ENCODE assay signal across 8 cellular contexts in genomic region chr2:178241852-178242551, GRCh38. TPM values are rescaled to one million over a fixed set of nuclear protein-coding genes. Genes with fewer than 3 reads are reported as not detected.
DNase-seq lines count a peak whose midpoint lies in the region; ATAC-seq and TF ChIP-seq lines count a peak whose summit lies in the region.

No MANE protein-coding gene starts in this region.

- no peak overlapping the region for H3K27ac Mint-ChIP-seq in CD8-positive, alpha-beta T cell

- H3K4me3 Mint-ChIP-seq in CD8-positive, alpha-beta T cell, result no peak overlapping the region

- no peaks in the 10 kb centered on the region for H3K9me3 ChIP-seq in thyroid gland
- no peaks in the 10 kb centered on the region for H3K9me3 ChIP-seq in CD8-positive, alpha-beta T cell (ENCODE audit: low read length)

- H3K4me1 ChIP-seq in thyroid gland, result peaks cover 0 to 9% of the 10 kb centered on the region in 2 donors
- no peaks in the 10 kb centered on the region for H3K4me1 ChIP-seq in CD8-positive, alpha-beta T cell (ENCODE audit: insufficient read depth, low read length)

- H3K4me3 ChIP-seq in AG04449 (ENCODE audit: low read depth, low read length) (no peak overlapping the region), astrocyte of the cerebellum (ENCODE audit: low read depth, low read length) (no peak overlapping the region), thyroid gland (replicated peaks in 1 of 3) (no peak overlapping the region)
- H3K4me3 ChIP-seq in CD8-positive, alpha-beta T cell (ENCODE audit: low read depth, low read length), result no peak overlapping the region

- TF ChIP-seq POLR2A in thyroid gland (IDR thresholded peaks at IDR 0.05), result no peak

- POLR2A ChIA-PET in AG04449 (lab: Yijun Ruan, JAX), result no interaction called here
- POLR2A ChIA-PET in CD8-positive, alpha-beta T cell (lab: Charles Lee), result no interaction called here

- no peaks in the 10 kb centered on the region for H3K27me3 ChIP-seq in thyroid gland
- no peaks in the 10 kb centered on the region for H3K27me3 ChIP-seq in CD8-positive, alpha-beta T cell (ENCODE audit: insufficient read depth, low read length)

- intact Hi-C loops in thyroid gland (cut with DNase I), result no loop called here
- intact Hi-C loops in CD8-positive, alpha-beta T cell (cut with DNase I, micrococcal nuclease), result no loop called here

- H3K27me3 Mint-ChIP-seq in CD8-positive, alpha-beta T cell (ENCODE audit: low read depth), result peaks cover 19% of the 10 kb centered on the region

- DNase-seq in AG04449 (ENCODE audit: low read depth, low spot score) (peak; percentile 84), NCI-H1092 (lab: John Stamatoyannopoulos, UW) (peak; percentile 32), astrocyte of the cerebellum (ENCODE audit: low read depth) (peak; percentile 96), inferior parietal cortex (ENCODE audit: extremely low spot score) (peak; percentile 87), thyroid gland (peak; percentile 55 to 63)
- no peak for DNase-seq in CD8-positive, alpha-beta T cell
- DNase-seq in activated effector memory CD4-positive, alpha-beta T cell treated with Interleukin-2 at 50 U/mL for 16 hours, result no peak

- TF ChIP-seq CTCF in AG04449 (IDR thresholded peaks at IDR 0.05; ENCODE audit: insufficient read depth, low read length, missing control alignments) (no peak), astrocyte of the cerebellum (IDR thresholded peaks at IDR 0.05; ENCODE audit: low read depth, low read length, missing control alignments) (no peak), thyroid gland (IDR thresholded peaks at IDR 0.05) (no peak)
- no peak for TF ChIP-seq CTCF in CD8-positive, alpha-beta T cell (IDR thresholded peaks at IDR 0.05)

- no peaks in the 10 kb centered on the region for H3K9me3 Mint-ChIP-seq in CD8-positive, alpha-beta T cell

- in situ Hi-C loops in astrocyte of the cerebellum (cut with HindIII; ENCODE audit: low sequenced_read_pairs), result no loop called here

- no peaks in the 10 kb centered on the region for H3K4me1 Mint-ChIP-seq in CD8-positive, alpha-beta T cell (ENCODE audit: low read depth)

- WGBS in thyroid gland, 2 donors, result 39 to 40% methylated on average over 5 of the region's 5 CpGs

- peak overlapping the region in 1 of 3 donors; percentile 39 for H3K27ac ChIP-seq in thyroid gland
- H3K27ac ChIP-seq in CD8-positive, alpha-beta T cell (ENCODE audit: low read depth, low read length), result no peak overlapping the region

- no peaks in the 10 kb centered on the region for H3K36me3 Mint-ChIP-seq in CD8-positive, alpha-beta T cell

- H3K36me3 ChIP-seq in thyroid gland, result no peaks in the 10 kb centered on the region
- no peaks in the 10 kb centered on the region for H3K36me3 ChIP-seq in CD8-positive, alpha-beta T cell (ENCODE audit: insufficient read depth, low read length)

- CTCF ChIA-PET in AG04449 (lab: Yijun Ruan, JAX), result interaction anchor here (0.8 kb wide), 1 partner anchor 10 kb away, joined by 3 read pairs; no protein-coding TSS in a partner anchor
- CTCF ChIA-PET in CD8-positive, alpha-beta T cell (lab: Charles Lee), result no interaction called here

- ATAC-seq in CD8-positive, alpha-beta T cell, result no peak
- ATAC-seq in HG03175 (IDR thresholded peaks at IDR 0.05; ENCODE audit: unreplicated experiment), result no peak

RNA-seq across cellular contexts. Expression of gene OSBPL6, which starts 47.7 kb away (rescaled TPM):
- total RNA-seq in thyroid gland, result 1 to 10 TPM; 2.1 to 5.3 (median 3.2) TPM
- total RNA-seq in CD8-positive, alpha-beta T cell, result under 1 TPM in 1 of 2 experiments, not detected in 1; 0.11 TPM

Comparison
In these comparisons a context has a peak if more than half of its experiments do, and no peak if none do; other contexts are left out.
1. DNase-seq: peak in AG04449 (single experiment), NCI-H1092 (single experiment), astrocyte of the cerebellum (single experiment), inferior parietal cortex (single experiment) and thyroid gland (2 of 2); none in CD8-positive, alpha-beta T cell (0 of 7) and activated effector memory CD4-positive, alpha-beta T cell treated with Interleukin-2 at 50 U/mL for 16 hours (single experiment).